ENCODE assay signal across 25 cellular contexts in genomic region chr22:47055073-47055355, GRCh38.
A peak's percentile ranks its signal among the peaks of the same experiment; 100 is the strongest.
DNase-seq lines count a peak whose midpoint lies in the region; ATAC-seq, FAIRE-seq and TF ChIP-seq lines count a peak whose summit lies in the region.
"Had no signal": no experiment of that assay in that cellular context is flagged by ENCODE, and none has a peak within 500 bp of the region (broad histone marks: within the 10 kb centered on the region; RNA-seq: fewer than 3 reads in every experiment).

No MANE protein-coding gene starts in this region.

- 93 to 100% (median 97%) methylated on average over 5 of the region's 5 CpGs for WGBS in spleen, 5 donors

- H3K36me3 ChIP-seq in GM23338 (ENCODE audit: insufficient read depth): no peaks in the 10 kb centered on the region
- H3K36me3 ChIP-seq in Loucy (ENCODE audit: insufficient read depth, low read length): no peaks in the 10 kb centered on the region
- peaks cover 3 to 6% of the 10 kb centered on the region in 2 donors for H3K36me3 ChIP-seq in kidney (ENCODE audit: control insufficient read depth in 1 of 2, insufficient read depth in 2 of 2, low read length in 2 of 2)
- H3K36me3 ChIP-seq in spleen: peaks cover 0 to 85% (median 9%) of the 10 kb centered on the region in 6 donors

- no peaks in the 10 kb centered on the region for H3K79me2 ChIP-seq in GM23338 (replicated peaks; ENCODE audit: insufficient read depth)
- H3K79me2 ChIP-seq in Loucy (ENCODE audit: insufficient read depth, low read length): peaks cover 64% of the 10 kb centered on the region

- CTCF ChIA-PET in RWPE1 (lab: Yijun Ruan, JAX): no interaction called here

- no peaks in the 10 kb centered on the region for H3K27me3 ChIP-seq in GM23338 (ENCODE audit: insufficient read depth)
- no peaks in the 10 kb centered on the region for H3K27me3 ChIP-seq in Loucy (ENCODE audit: insufficient read depth, low read length, poor library complexity, severe bottlenecking)
- H3K27me3 ChIP-seq in spleen (replicated peaks in 1 of 7): no peaks in the 10 kb centered on the region

- H3K4me1 ChIP-seq in GM23338 (ENCODE audit: insufficient read depth): no peaks in the 10 kb centered on the region
- peaks cover 79% of the 10 kb centered on the region for H3K4me1 ChIP-seq in Loucy (ENCODE audit: insufficient read depth, low read length, poor library complexity, severe bottlenecking)
- H3K4me1 ChIP-seq in kidney (ENCODE audit: control insufficient read depth in 1 of 2, insufficient read depth in 1 of 2, low read depth in 1 of 2, low read length in 2 of 2): no peaks in the 10 kb centered on the region
- peaks cover 0 to 25% (median 0%) of the 10 kb centered on the region in 6 donors for H3K4me1 ChIP-seq in spleen
- H3K4me1 ChIP-seq: A549, Caco-2 had no signal

- peaks cover 19% of the 10 kb centered on the region for H3K4me1 Mint-ChIP-seq in GM23338

- no peak overlapping the region for H3K4me2 ChIP-seq in GM23338
- peak overlapping the region; percentile 82 for H3K4me2 ChIP-seq in Loucy (ENCODE audit: low read depth, low read length, poor library complexity, severe bottlenecking)
- H3K4me2 ChIP-seq: A549 had no signal

- H3K9me3 ChIP-seq in Loucy (ENCODE audit: insufficient read depth, low read depth, low read length) (no peaks in the 10 kb centered on the region), kidney (ENCODE audit: control insufficient read depth in 1 of 2, low read length in 2 of 2) (no peaks in the 10 kb centered on the region), spleen (no peaks in the 10 kb centered on the region)
- H3K9me3 ChIP-seq: A549, Caco-2 had no signal

- intact Hi-C loops in kidney (cut with DNase I) (no loop called here), spleen (cut with DNase I; ENCODE audit: low total_unique reads) (no loop called here)

- H3K9ac ChIP-seq in Loucy (ENCODE audit: low read depth, low read length, poor library complexity, severe bottlenecking): peak overlapping the region; percentile 89
- H3K9ac ChIP-seq in kidney (ENCODE audit: low read length in 2 of 2): no peak overlapping the region

- no peak for FAIRE-seq in kidney (lab: Jason Lieb, UNC)
- FAIRE-seq: A549, GM12878 had no signal

- peaks cover 7% of the 10 kb centered on the region for H3K27me3 Mint-ChIP-seq in GM23338 (ENCODE audit: insufficient read depth, low read depth, poor library complexity)

- H3K36me3 Mint-ChIP-seq in GM23338 (ENCODE audit: low read depth): no peaks in the 10 kb centered on the region; the same call in 1 of the 3 replicates

- H3K4me3 Mint-ChIP-seq in GM23338: no peak overlapping the region
- H3K4me3 Mint-ChIP-seq: CD8-positive, alpha-beta T cell had no signal

- no peak for TF ChIP-seq POLR2A in spleen (IDR thresholded peaks at IDR 0.05)

- no peak for DNase-seq in GM23338 (ENCODE audit: low spot score)
- peak; percentile 39 for DNase-seq in kidney
- peak; percentile 35 for DNase-seq in spleen
- no peak for DNase-seq in RWPE1 (ENCODE audit: low spot score)
- no peak for DNase-seq in globus pallidus (ENCODE audit: low spot score)
- DNase-seq: Caco-2; CD8-positive, alpha-beta T cell; EL; GDM1; MV-4-11; NCI-H1105 treated with DMSO at 0.1 percent for 48 hours; NCI-H146; NCI-H1930; NCI-H2107; NCI-H446; NCI-H524 treated with DMSO at 0.1 percent for 48 hours; NCI-H774; SIG-M5 had no signal

- H4K20me1 ChIP-seq in GM23338 (replicated peaks; ENCODE audit: insufficient read depth) (no peaks in the 10 kb centered on the region), Loucy (ENCODE audit: insufficient read depth, low read length, poor library complexity, severe bottlenecking) (no peaks in the 10 kb centered on the region)

- H3K9me2 ChIP-seq in GM23338 (ENCODE audit: insufficient read depth) (no peaks in the 10 kb centered on the region), Loucy (replicated peaks; ENCODE audit: low read depth, low read length) (no peaks in the 10 kb centered on the region)

- H2AFZ ChIP-seq in GM23338: no peak overlapping the region
- H2AFZ ChIP-seq in Loucy (ENCODE audit: low read length): no peak overlapping the region

- H3K27ac ChIP-seq in GM23338 (ENCODE audit: low read depth) (no peak overlapping the region), kidney (ENCODE audit: low read depth in 2 of 2, low read length in 2 of 2) (no peak overlapping the region), spleen (no peak overlapping the region), RWPE1 (no peak overlapping the region)
- H3K27ac ChIP-seq: A549, HL-60, SK-N-MC had no signal

- TF ChIP-seq CTCF in GM23338 (conservative IDR thresholded peaks at IDR 0.05; ENCODE audit: low read depth in 2 of 2) (no peak), Loucy (conservative IDR thresholded peaks at IDR 0.05; ENCODE audit: low read length) (no peak), kidney (IDR thresholded peaks at IDR 0.05; ENCODE audit: borderline replicate concordance, extremely low read depth, insufficient read depth) (no peak), spleen (IDR thresholded peaks at IDR 0.05 in 8 of 11, conservative IDR thresholded peaks at IDR 0.05 in 3 of 11) (no peak), RWPE1 (conservative IDR thresholded peaks at IDR 0.05; ENCODE audit: low read depth) (no peak)

- H3K27ac Mint-ChIP-seq in GM23338: 0 out of 2 replicates have a peak overlapping the region, but pooled peaks have one; percentile 26
- H3K27ac Mint-ChIP-seq: CD8-positive, alpha-beta T cell had no signal

- H3K9me3 Mint-ChIP-seq in GM23338: no peaks in the 10 kb centered on the region
- H3K9me3 Mint-ChIP-seq: CD8-positive, alpha-beta T cell had no signal

- H3K4me3 ChIP-seq in GM23338: no peak overlapping the region
- peak overlapping the region; percentile 66 for H3K4me3 ChIP-seq in Loucy (ENCODE audit: low read length, poor library complexity, severe bottlenecking)
- no peak overlapping the region for H3K4me3 ChIP-seq in kidney (ENCODE audit: low read length in 2 of 2)
- no peak overlapping the region for H3K4me3 ChIP-seq in spleen
- H3K4me3 ChIP-seq: A549, GM12878, SK-N-MC had no signal

- ATAC-seq in GM23338: no peak
- ATAC-seq in GM18868 (IDR thresholded peaks at IDR 0.05; ENCODE audit: unreplicated experiment): no peak
- ATAC-seq: A549; CD8-positive, alpha-beta T cell; GM12878; Panc1 had no signal

- POLR2A ChIA-PET in RWPE1 (lab: Yijun Ruan, JAX; ENCODE audit: low non-redundant PET): no interaction called here

- H3F3A ChIP-seq in GM23338 (replicated peaks; ENCODE audit: low read depth) (no peaks in the 10 kb centered on the region), Loucy (ENCODE audit: low read depth) (no peaks in the 10 kb centered on the region)

TF ChIP-seq in GM23338, 12 proteins besides CTCF, POLR2A, EP300 and RAD21 (continues in another document):
- no peak for TF ChIP-seq EZH2phosphoT487 (IDR thresholded peaks at IDR 0.05; ENCODE audit: unreplicated experiment)
- TF ChIP-seq STAT1 (IDR thresholded peaks at IDR 0.05; ENCODE audit: unreplicated experiment): no peak
- no peak for TF ChIP-seq JUNB (IDR thresholded peaks at IDR 0.05; ENCODE audit: unreplicated experiment)
- TF ChIP-seq, protein P1, sequence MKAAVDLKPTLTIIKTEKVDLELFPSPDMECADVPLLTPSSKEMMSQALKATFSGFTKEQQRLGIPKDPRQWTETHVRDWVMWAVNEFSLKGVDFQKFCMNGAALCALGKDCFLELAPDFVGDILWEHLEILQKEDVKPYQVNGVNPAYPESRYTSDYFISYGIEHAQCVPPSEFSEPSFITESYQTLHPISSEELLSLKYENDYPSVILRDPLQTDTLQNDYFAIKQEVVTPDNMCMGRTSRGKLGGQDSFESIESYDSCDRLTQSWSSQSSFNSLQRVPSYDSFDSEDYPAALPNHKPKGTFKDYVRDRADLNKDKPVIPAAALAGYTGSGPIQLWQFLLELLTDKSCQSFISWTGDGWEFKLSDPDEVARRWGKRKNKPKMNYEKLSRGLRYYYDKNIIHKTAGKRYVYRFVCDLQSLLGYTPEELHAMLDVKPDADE (IDR thresholded peaks at IDR 0.05): no peak
- TF ChIP-seq CREB1 (CRISPR knock-in tag; IDR thresholded peaks at IDR 0.05; ENCODE audit: low read depth): no peak

Comparison
In these comparisons a context has a peak if more than half of its experiments do, and no peak if none do; other contexts are left out.
1. DNase-seq: peak in kidney (single experiment) and spleen (single experiment); none in GM23338 (single experiment), RWPE1 (single experiment) and globus pallidus (single experiment).